10 cellular contexts compared by ENCODE assay signal in genomic region chr5:126525630-126526245, GRCh38.
A peak's percentile ranks its signal among the peaks of the same experiment; 100 is the strongest.
DNase-seq lines count a peak whose midpoint lies in the region; ATAC-seq and TF ChIP-seq lines count a peak whose summit lies in the region.
"Had no signal": no experiment of that assay in that cellular context is flagged by ENCODE, and none has a peak within 500 bp of the region (broad histone marks: within the 10 kb centered on the region; RNA-seq: fewer than 3 reads in every experiment).

No MANE protein-coding gene starts in this region.

- peaks cover 10% of the 10 kb centered on the region for H3K9me3 Mint-ChIP-seq in neural progenitor cell

- TF ChIP-seq CTCF in neural progenitor cell (IDR thresholded peaks at IDR 0.05): no peak

- no peak overlapping the region for H3K4me3 Mint-ChIP-seq in neural progenitor cell

- no peak overlapping the region for H3K4me3 ChIP-seq in adipocyte (ENCODE audit: low read length)
- no peak overlapping the region for H3K4me3 ChIP-seq in neural progenitor cell

- no peaks in the 10 kb centered on the region for H3F3A ChIP-seq in neural progenitor cell (ENCODE audit: low read depth)

- no peaks in the 10 kb centered on the region for H3K36me3 ChIP-seq in adipocyte (ENCODE audit: control insufficient read depth, insufficient read depth, low read length, severe bottlenecking)
- H3K36me3 ChIP-seq in neural progenitor cell: no peaks in the 10 kb centered on the region

- no peaks in the 10 kb centered on the region for H3K27me3 ChIP-seq in adipocyte (replicated peaks; ENCODE audit: control insufficient read depth, insufficient read depth, low read length)
- no peaks in the 10 kb centered on the region for H3K27me3 ChIP-seq in neural progenitor cell

- H3K9ac ChIP-seq in adipocyte (ENCODE audit: low read length) (peak overlapping the region; percentile 28), neural progenitor cell (no peak overlapping the region)

- H3K4me2 ChIP-seq in neural progenitor cell: no peak overlapping the region

- peak overlapping the region; percentile 97 for H2AFZ ChIP-seq in neural progenitor cell (replicated peaks)

- no peak overlapping the region for H3K27ac Mint-ChIP-seq in neural progenitor cell

- DNase-seq in Daoy (ENCODE audit: low read depth): peak; percentile 67
- no peak for DNase-seq in adipocyte (ENCODE audit: low read depth)
- DNase-seq in globus pallidus (ENCODE audit: low spot score): peak; percentile 29
- DNase-seq in neural progenitor cell (ENCODE audit: low spot score): peak; percentile 13
- DNase-seq in stimulated activated CD4-positive, alpha-beta T cell treated with anti-CD3 and anti-CD28 coated beads, Interleukin-4, amount 100 ng/mL, for 1 hour: no peak
- DNase-seq in SKM-1 (lab: John Stamatoyannopoulos, UW; ENCODE audit: unreplicated experiment): no peak
- DNase-seq: NCI-H226, T-helper 2 cell had no signal

- H3K27ac ChIP-seq in neural progenitor cell: no peak overlapping the region

- no peaks in the 10 kb centered on the region for H3K27me3 Mint-ChIP-seq in neural progenitor cell (ENCODE audit: insufficient read depth, low read depth)

- H3K79me2 ChIP-seq in neural progenitor cell (ENCODE audit: low read depth): no peaks in the 10 kb centered on the region

- H3K4me1 Mint-ChIP-seq in neural progenitor cell: peaks cover 11% of the 10 kb centered on the region

- H3K9me3 ChIP-seq in adipocyte (ENCODE audit: control insufficient read depth, low read length) (no peaks in the 10 kb centered on the region), neural progenitor cell (ENCODE audit: low read depth) (no peaks in the 10 kb centered on the region)

- H4K20me1 ChIP-seq in neural progenitor cell (ENCODE audit: low read depth): no peaks in the 10 kb centered on the region

- no peaks in the 10 kb centered on the region for H3K36me3 Mint-ChIP-seq in neural progenitor cell

- no peak for ATAC-seq in GM19397 (IDR thresholded peaks at IDR 0.05; ENCODE audit: unreplicated experiment)
- ATAC-seq in HG03442 (IDR thresholded peaks at IDR 0.05; ENCODE audit: unreplicated experiment): no peak

- H3K4me1 ChIP-seq in adipocyte (ENCODE audit: control insufficient read depth, insufficient read depth, low read length): peaks cover 27% of the 10 kb centered on the region
- no peaks in the 10 kb centered on the region for H3K4me1 ChIP-seq in neural progenitor cell

Comparison
In these comparisons a context has a peak if more than half of its experiments do, and no peak if none do; other contexts are left out.
1. DNase-seq: peak in Daoy (single experiment), globus pallidus (single experiment) and neural progenitor cell (single experiment); none in adipocyte (single experiment), stimulated activated CD4-positive, alpha-beta T cell treated with anti-CD3 and anti-CD28 coated beads, Interleukin-4, amount 100 ng/mL, for 1 hour (single experiment) and SKM-1 (single experiment).